Comparison of ENCODE assay signal across 8 cellular contexts in genomic region chr17:32107194-32107593, GRCh38. TPM values are rescaled to one million over a fixed set of nuclear protein-coding genes. Genes with fewer than 3 reads are reported as not detected.
DNase-seq lines count a peak whose midpoint lies in the region; ATAC-seq and TF ChIP-seq lines count a peak whose summit lies in the region.
"Not testable (repeated sequence)": the region's sequence is repeated elsewhere in the genome, so short reads cannot be mapped to it uniquely, and the experiment has no call there.

No MANE protein-coding gene starts in this region.

- POLR2A ChIA-PET in activated CD8-positive, alpha-beta T cell treated with anti-CD3 and anti-CD28 coated beads for 36 hours (lab: Charles Lee), result not testable (repeated sequence)
- POLR2A ChIA-PET in activated naive CD8-positive, alpha-beta T cell treated with anti-CD3 and anti-CD28 coated beads, Interleukin-2, amount 10 ng/mL, durations not matched to agents 7 days and 5 days (lab: Charles Lee), result interaction anchor here (1.0 to 2.1 kb wide), 2 partner anchors 19 to 21 kb away, joined by 3 to 7 read pairs; no protein-coding TSS in a partner anchor

- not testable (repeated sequence) for H3K36me3 Mint-ChIP-seq in CD14-positive monocyte; GM23338 (ENCODE audit: low read depth); T-helper 1 cell treated with Interleukin-12 subunit alpha and Interleukin-12 subunit beta and Interleukin-4 antibody, amounts not matched to agents 30 μg/mL and 1 μg/mL, for 36 hours (ENCODE audit: low read depth); activated CD8-positive, alpha-beta T cell treated with anti-CD3 and anti-CD28 coated beads for 36 hours (ENCODE audit: low read depth); activated T-helper 17 cell treated with anti-CD3 and anti-CD28 coated beads, Interleukin-2, amount 50 U/mL, for 72 hours (ENCODE audit: low read depth); activated naive CD8-positive, alpha-beta T cell treated with anti-CD3 and anti-CD28 coated beads, Interleukin-2, amount 10 ng/mL, durations not matched to agents 7 days and 5 days; natural killer cell treated with Interleukin-12 subunit alpha and Interleukin-12 subunit beta and Interleukin-15 and Interleukin-18, amount 100 ng/mL, for 72 hours

- H3K4me1 ChIP-seq in GM23338 (ENCODE audit: insufficient read depth), result peaks cover 39% of the 10 kb centered on the region

- not testable (repeated sequence) for H2AFZ ChIP-seq in GM23338

- H3K4me3 Mint-ChIP-seq in CD14-positive monocyte, result peak overlapping the region; percentile 64 to 82
- H3K4me3 Mint-ChIP-seq in GM23338, result not testable (repeated sequence)
- H3K4me3 Mint-ChIP-seq in T-helper 1 cell treated with Interleukin-12 subunit alpha and Interleukin-12 subunit beta and Interleukin-4 antibody, amounts not matched to agents 30 μg/mL and 1 μg/mL, for 36 hours, result peak overlapping the region; percentile 17
- peak overlapping the region; percentile 32 for H3K4me3 Mint-ChIP-seq in activated CD8-positive, alpha-beta T cell treated with anti-CD3 and anti-CD28 coated beads for 36 hours
- peak overlapping the region; percentile 50 for H3K4me3 Mint-ChIP-seq in activated T-helper 17 cell treated with anti-CD3 and anti-CD28 coated beads, Interleukin-2, amount 50 U/mL, for 72 hours
- H3K4me3 Mint-ChIP-seq in activated naive CD8-positive, alpha-beta T cell treated with anti-CD3 and anti-CD28 coated beads, Interleukin-2, amount 10 ng/mL, durations not matched to agents 7 days and 5 days, result peak overlapping the region; percentile 72
- peak overlapping the region; percentile 75 for H3K4me3 Mint-ChIP-seq in natural killer cell treated with Interleukin-12 subunit alpha and Interleukin-12 subunit beta and Interleukin-15 and Interleukin-18, amount 100 ng/mL, for 72 hours

- H3K27me3 ChIP-seq in GM23338 (ENCODE audit: insufficient read depth), result not testable (repeated sequence)

- not testable (repeated sequence) for H4K20me1 ChIP-seq in GM23338 (replicated peaks; ENCODE audit: insufficient read depth)

- H3K79me2 ChIP-seq in GM23338 (replicated peaks; ENCODE audit: insufficient read depth), result not testable (repeated sequence)

- TF ChIP-seq CTCF in CD14-positive monocyte (IDR thresholded peaks at IDR 0.05); GM23338 (conservative IDR thresholded peaks at IDR 0.05; ENCODE audit: low read depth in 2 of 2); activated CD8-positive, alpha-beta T cell treated with anti-CD3 and anti-CD28 coated beads for 36 hours (IDR thresholded peaks at IDR 0.05): not testable (repeated sequence)

- not testable (repeated sequence) for H3K4me3 ChIP-seq in GM23338

- H3K27ac ChIP-seq in GM23338 (ENCODE audit: low read depth), result not testable (repeated sequence)

- DNase-seq in CD14-positive monocyte (ENCODE audit: low spot score); GM23338 (ENCODE audit: low spot score); activated CD8-positive, alpha-beta T cell treated with anti-CD3 and anti-CD28 coated beads for 36 hours; activated naive CD8-positive, alpha-beta T cell treated with anti-CD3 and anti-CD28 coated beads, Interleukin-2, amount 10 ng/mL, durations not matched to agents 7 days and 5 days; natural killer cell treated with Interleukin-12 subunit alpha and Interleukin-12 subunit beta and Interleukin-15 and Interleukin-18, amount 100 ng/mL, for 72 hours (ENCODE audit: low spot score): not testable (repeated sequence)
- DNase-seq in islet precursor cell, result peak; percentile 8

- H3K4me2 ChIP-seq in GM23338, result not testable (repeated sequence)

- H3K27ac Mint-ChIP-seq in CD14-positive monocyte (peak overlapping the region in 4 of 7 donors; percentile 22 to 50 (median 47)), GM23338 (peak overlapping the region; percentile 67; the same call in 1 of the 2 replicates)
- H3K27ac Mint-ChIP-seq in T-helper 1 cell treated with Interleukin-12 subunit alpha and Interleukin-12 subunit beta and Interleukin-4 antibody, amounts not matched to agents 30 μg/mL and 1 μg/mL, for 36 hours, result peak overlapping the region; percentile 60
- peak overlapping the region; percentile 37 for H3K27ac Mint-ChIP-seq in activated CD8-positive, alpha-beta T cell treated with anti-CD3 and anti-CD28 coated beads for 36 hours
- H3K27ac Mint-ChIP-seq in activated T-helper 17 cell treated with anti-CD3 and anti-CD28 coated beads, Interleukin-2, amount 50 U/mL, for 72 hours, result not testable (repeated sequence)
- H3K27ac Mint-ChIP-seq in activated naive CD8-positive, alpha-beta T cell treated with anti-CD3 and anti-CD28 coated beads, Interleukin-2, amount 10 ng/mL, durations not matched to agents 7 days and 5 days, result peak overlapping the region; percentile 88
- peak overlapping the region; percentile 77 to 89 for H3K27ac Mint-ChIP-seq in natural killer cell treated with Interleukin-12 subunit alpha and Interleukin-12 subunit beta and Interleukin-15 and Interleukin-18, amount 100 ng/mL, for 72 hours

- intact Hi-C loops in CD14-positive monocyte (cut with micrococcal nuclease); activated CD8-positive, alpha-beta T cell treated with anti-CD3 and anti-CD28 coated beads for 36 hours (cut with micrococcal nuclease): not testable (repeated sequence)

- H3F3A ChIP-seq in GM23338 (replicated peaks; ENCODE audit: low read depth), result peaks cover 21% of the 10 kb centered on the region; the same call in 1 of the 2 replicates

- CTCF ChIA-PET in activated CD8-positive, alpha-beta T cell treated with anti-CD3 and anti-CD28 coated beads for 36 hours (lab: Charles Lee), result interaction anchor here (0.9 to 1.2 kb wide), 2 partner anchors 18 to 31 kb away, joined by 3 to 6 read pairs; no protein-coding TSS in a partner anchor

- not testable (repeated sequence) for H3K9me2 ChIP-seq in GM23338 (ENCODE audit: insufficient read depth)

- ATAC-seq in GM23338; activated CD8-positive, alpha-beta T cell treated with anti-CD3 and anti-CD28 coated beads for 36 hours: not testable (repeated sequence)
- ATAC-seq in activated T-helper 17 cell treated with anti-CD3 and anti-CD28 coated beads, Interleukin-2, amount 50 U/mL, for 72 hours (replicated peaks), result peak; percentile 24
- peak; percentile 44 for ATAC-seq in activated naive CD8-positive, alpha-beta T cell treated with anti-CD3 and anti-CD28 coated beads, Interleukin-2, amount 10 ng/mL, durations not matched to agents 7 days and 5 days (ENCODE audit: low read depth)
- ATAC-seq in natural killer cell treated with Interleukin-12 subunit alpha and Interleukin-12 subunit beta and Interleukin-15 and Interleukin-18, amount 100 ng/mL, for 72 hours, result peak in 1 of 2 donors; percentile 68

- H3K9me3 Mint-ChIP-seq in CD14-positive monocyte; GM23338; T-helper 1 cell treated with Interleukin-12 subunit alpha and Interleukin-12 subunit beta and Interleukin-4 antibody, amounts not matched to agents 30 μg/mL and 1 μg/mL, for 36 hours; activated CD8-positive, alpha-beta T cell treated with anti-CD3 and anti-CD28 coated beads for 36 hours; activated T-helper 17 cell treated with anti-CD3 and anti-CD28 coated beads, Interleukin-2, amount 50 U/mL, for 72 hours; activated naive CD8-positive, alpha-beta T cell treated with anti-CD3 and anti-CD28 coated beads, Interleukin-2, amount 10 ng/mL, durations not matched to agents 7 days and 5 days; natural killer cell treated with Interleukin-12 subunit alpha and Interleukin-12 subunit beta and Interleukin-15 and Interleukin-18, amount 100 ng/mL, for 72 hours: not testable (repeated sequence)

- H3K4me1 Mint-ChIP-seq in CD14-positive monocyte (peaks cover 40% of the 10 kb centered on the region), GM23338 (peaks cover 44% of the 10 kb centered on the region)
- peaks cover 35% of the 10 kb centered on the region for H3K4me1 Mint-ChIP-seq in T-helper 1 cell treated with Interleukin-12 subunit alpha and Interleukin-12 subunit beta and Interleukin-4 antibody, amounts not matched to agents 30 μg/mL and 1 μg/mL, for 36 hours (ENCODE audit: low read depth)
- peaks cover 31% of the 10 kb centered on the region for H3K4me1 Mint-ChIP-seq in activated CD8-positive, alpha-beta T cell treated with anti-CD3 and anti-CD28 coated beads for 36 hours (ENCODE audit: low read depth)
- H3K4me1 Mint-ChIP-seq in activated T-helper 17 cell treated with anti-CD3 and anti-CD28 coated beads, Interleukin-2, amount 50 U/mL, for 72 hours, result not testable (repeated sequence)
- H3K4me1 Mint-ChIP-seq in activated naive CD8-positive, alpha-beta T cell treated with anti-CD3 and anti-CD28 coated beads, Interleukin-2, amount 10 ng/mL, durations not matched to agents 7 days and 5 days, result peaks cover 36% of the 10 kb centered on the region
- H3K4me1 Mint-ChIP-seq in natural killer cell treated with Interleukin-12 subunit alpha and Interleukin-12 subunit beta and Interleukin-15 and Interleukin-18, amount 100 ng/mL, for 72 hours (ENCODE audit: low read depth in 2 of 2), result peaks cover 27 to 34% of the 10 kb centered on the region in 2 donors

- H3K27me3 Mint-ChIP-seq in CD14-positive monocyte (ENCODE audit: low read depth in 3 of 3); GM23338 (ENCODE audit: insufficient read depth, low read depth, poor library complexity); T-helper 1 cell treated with Interleukin-12 subunit alpha and Interleukin-12 subunit beta and Interleukin-4 antibody, amounts not matched to agents 30 μg/mL and 1 μg/mL, for 36 hours (ENCODE audit: low read depth); activated CD8-positive, alpha-beta T cell treated with anti-CD3 and anti-CD28 coated beads for 36 hours; activated T-helper 17 cell treated with anti-CD3 and anti-CD28 coated beads, Interleukin-2, amount 50 U/mL, for 72 hours; activated naive CD8-positive, alpha-beta T cell treated with anti-CD3 and anti-CD28 coated beads, Interleukin-2, amount 10 ng/mL, durations not matched to agents 7 days and 5 days; natural killer cell treated with Interleukin-12 subunit alpha and Interleukin-12 subunit beta and Interleukin-15 and Interleukin-18, amount 100 ng/mL, for 72 hours: not testable (repeated sequence)

- not testable (repeated sequence) for H3K36me3 ChIP-seq in GM23338 (ENCODE audit: insufficient read depth)

RNA-seq across cellular contexts. Expression of gene RHOT1, which starts 35.1 kb away (rescaled TPM):
- polyA plus RNA-seq in CD14-positive monocyte (10 to 100 TPM; 45.9 to 51.9 TPM), GM23338 (2016; fragmentation: Nextera tagmentation; extraction: Ambion mirVana) (38.8 and 40.8 TPM in 2 replicates)
- total RNA-seq in GM23338 (2014; rRNA removed; shearing (Covaris generic)), result 51.4 and 53.5 TPM in 2 replicates
- total RNA-seq in activated CD8-positive, alpha-beta T cell treated with anti-CD3 and anti-CD28 coated beads for 36 hours, result 10 to 100 TPM; 25.8 to 27.2 TPM
- total RNA-seq in activated T-helper 17 cell treated with anti-CD3 and anti-CD28 coated beads, Interleukin-2, amount 50 U/mL, for 72 hours, result 10 to 100 TPM; 19.5 to 26.2 TPM
- 10 to 100 TPM; 29.8 to 30.0 TPM for total RNA-seq in activated naive CD8-positive, alpha-beta T cell treated with anti-CD3 and anti-CD28 coated beads, Interleukin-2, amount 10 ng/mL, durations not matched to agents 7 days and 5 days
- 10 to 100 TPM; 25.2 to 27.1 TPM for total RNA-seq in natural killer cell treated with Interleukin-12 subunit alpha and Interleukin-12 subunit beta and Interleukin-15 and Interleukin-18, amount 100 ng/mL, for 72 hours
